8 cellular contexts compared by ENCODE assay signal in genomic region chr3:15292765-15293522, GRCh38. TPM values are rescaled to one million over a fixed set of nuclear protein-coding genes. Genes with fewer than 3 reads are reported as not detected.
DNase-seq lines count a peak whose midpoint lies in the region; ATAC-seq, FAIRE-seq and TF ChIP-seq lines count a peak whose summit lies in the region.

No MANE protein-coding gene starts in this region.

- no peak; the same call in 2 of the 3 replicates for ATAC-seq in GM12878
- ATAC-seq in HG03460 (IDR thresholded peaks at IDR 0.05; ENCODE audit: unreplicated experiment), result no peak

- H2AFZ ChIP-seq in Loucy (ENCODE audit: low read length) (no peak overlapping the region), GM12878 (ENCODE audit: control insufficient read depth, low read depth, low read length) (no peak overlapping the region), Karpas-422 (ENCODE audit: low read length) (no peak overlapping the region)

- H3F3A ChIP-seq in Loucy (ENCODE audit: low read depth), result peaks cover 13% of the 10 kb centered on the region

- H3K4me2 ChIP-seq in Loucy (ENCODE audit: low read depth, low read length, poor library complexity, severe bottlenecking) (peak overlapping the region; percentile 85), GM12878 (ENCODE audit: control insufficient read depth, insufficient read depth) (peak overlapping the region; percentile 59), Karpas-422 (ENCODE audit: low read depth, low read length, poor library complexity, severe bottlenecking) (no peak overlapping the region)

- H3K36me3 ChIP-seq in Loucy (ENCODE audit: insufficient read depth, low read length), result no peaks in the 10 kb centered on the region
- H3K36me3 ChIP-seq in GM12878 (ENCODE audit: control insufficient read depth in 2 of 2, insufficient read depth in 2 of 2, low read length in 1 of 2), result peaks cover 6 to 20% of the 10 kb centered on the region in 2 experiments
- H3K36me3 ChIP-seq in skeletal muscle tissue (ENCODE audit: control insufficient read depth in 3 of 3, insufficient read depth in 3 of 3, low read length in 3 of 3), result no peaks in the 10 kb centered on the region
- H3K36me3 ChIP-seq in Karpas-422 (ENCODE audit: insufficient read depth, low read length), result no peaks in the 10 kb centered on the region
- no peaks in the 10 kb centered on the region for H3K36me3 ChIP-seq in HAP-1 (replicated peaks)

- peaks cover 64% of the 10 kb centered on the region for H3K4me1 ChIP-seq in Loucy (ENCODE audit: insufficient read depth, low read length, poor library complexity, severe bottlenecking)
- peaks cover 38% of the 10 kb centered on the region for H3K4me1 ChIP-seq in GM12878 (ENCODE audit: control insufficient read depth, insufficient read depth, low read length)
- H3K4me1 ChIP-seq in skeletal muscle tissue (ENCODE audit: control insufficient read depth in 3 of 3, insufficient read depth in 3 of 3, low read length in 3 of 3), result peaks cover 21 to 58% (median 29%) of the 10 kb centered on the region in 3 donors
- no peaks in the 10 kb centered on the region for H3K4me1 ChIP-seq in Karpas-422 (ENCODE audit: low read length)
- H3K4me1 ChIP-seq in HAP-1, result peaks cover 5% of the 10 kb centered on the region; the same call in 1 of the 2 replicates

- no peaks in the 10 kb centered on the region for H3K27me3 ChIP-seq in Loucy (ENCODE audit: insufficient read depth, low read length, poor library complexity, severe bottlenecking)
- no peaks in the 10 kb centered on the region for H3K27me3 ChIP-seq in GM12878 (replicated peaks in 1 of 2; ENCODE audit: control insufficient read depth in 2 of 2, insufficient read depth in 2 of 2, low read length in 1 of 2)
- no peaks in the 10 kb centered on the region for H3K27me3 ChIP-seq in skeletal muscle tissue (ENCODE audit: control insufficient read depth in 3 of 3, insufficient read depth in 3 of 3, low read length in 3 of 3)
- no peaks in the 10 kb centered on the region for H3K27me3 ChIP-seq in Karpas-422 (ENCODE audit: low read length)
- no peaks in the 10 kb centered on the region for H3K27me3 ChIP-seq in HAP-1 (ENCODE audit: low read depth)

- POLR2A ChIA-PET in GM12878 (lab: Charles Lee), result interaction anchor here (0.6 to 1.7 kb wide), 3 partner anchors 20 to 89 kb away, joined by 3 to 6 read pairs (median 3); no protein-coding TSS in a partner anchor

- no peak for TF ChIP-seq POLR2A in GM12878 (IDR thresholded peaks at IDR 0.05; ENCODE audit: low read depth, low read length)

- BruUV-seq in GM12878 (replicated peaks; lab: Mats Ljungman, UMichigan), result no TSS peak

- H3K4me3 ChIP-seq in Loucy (ENCODE audit: low read length, poor library complexity, severe bottlenecking) (no peak overlapping the region), GM12878 (peak overlapping the region; percentile 17; the same call in 1 of the 2 replicates), skeletal muscle tissue (ENCODE audit: low read length in 3 of 3) (peak overlapping the region in 2 of 3 donors; percentile 23 to 33), Karpas-422 (ENCODE audit: low read length) (no peak overlapping the region), HAP-1 (no peak overlapping the region)

- H3K9ac ChIP-seq in Loucy (ENCODE audit: low read depth, low read length, poor library complexity, severe bottlenecking) (peak overlapping the region; percentile 36), GM12878 (ENCODE audit: control insufficient read depth, insufficient read depth, low read length) (no peak overlapping the region), skeletal muscle tissue (ENCODE audit: low read depth in 1 of 3, low read length in 3 of 3) (peak overlapping the region; percentile 24 to 42 (median 34)), Karpas-422 (ENCODE audit: low read length) (no peak overlapping the region)

- peaks cover 48% of the 10 kb centered on the region for H3K79me2 ChIP-seq in Loucy (ENCODE audit: insufficient read depth, low read length)
- peaks cover 2% of the 10 kb centered on the region; the same call in 1 of the 2 replicates for H3K79me2 ChIP-seq in GM12878 (ENCODE audit: control insufficient read depth, insufficient read depth, low read length)
- no peaks in the 10 kb centered on the region for H3K79me2 ChIP-seq in Karpas-422 (ENCODE audit: low read length)

- WGBS in GM12878 (ENCODE audit: insufficient coverage, insufficient replicate concordance, low lambda C conversion rate, missing lambda C conversion rate), result 68% methylated on average over 13 of the region's 13 CpGs

- no peak for TF ChIP-seq RAD21 in GM12878 (IDR thresholded peaks at IDR 0.05; ENCODE audit: insufficient read depth, low read depth, low read length)

- DNase-seq in GM12878 (ENCODE audit: low read depth, low spot score) (no peak), kidney glomerular epithelial cell (lab: John Stamatoyannopoulos, UW) (peak; percentile 44), Karpas-422 (no peak), HAP-1 (ENCODE audit: low spot score in 2 of 2) (no peak), NOMO-1 treated with dmso at 0.1 percent for 144 hours (lab: John Stamatoyannopoulos, UW; ENCODE audit: unreplicated experiment) (no peak)

- H3K27ac ChIP-seq in GM12878 (ENCODE audit: control insufficient read depth, insufficient read depth), result peak overlapping the region; percentile 73
- H3K27ac ChIP-seq in skeletal muscle tissue (ENCODE audit: low read depth, low read length), result peak overlapping the region; percentile 80
- H3K27ac ChIP-seq in Karpas-422 (ENCODE audit: low read length), result no peak overlapping the region

- no peak for TF ChIP-seq EP300 in GM12878 (IDR thresholded peaks at IDR 0.05; ENCODE audit: borderline replicate concordance in 1 of 2, control insufficient read depth in 1 of 2, low read depth in 2 of 2, low read length in 2 of 2)

- in situ Hi-C loops in GM12878 (cut with MboI), result no loop called here
- in situ Hi-C loops in HAP-1 (cut with MboI; ENCODE audit: low sequenced_read_pairs), result no loop called here

- RAD21 ChIA-PET in GM12878 (lab: Charles Lee; ENCODE audit: unreplicated experiment), result interaction anchor here (0.6 to 3.0 kb wide), 7 partner anchors 17 to 264 kb away, joined by 3 to 12 read pairs (median 5); no protein-coding TSS in a partner anchor

- H3K9me2 ChIP-seq in Loucy (replicated peaks; ENCODE audit: low read depth, low read length), result no peaks in the 10 kb centered on the region
- no peaks in the 10 kb centered on the region for H3K9me2 ChIP-seq in Karpas-422 (replicated peaks; ENCODE audit: insufficient read depth, low read length)

- H3K9me3 ChIP-seq in Loucy (ENCODE audit: insufficient read depth, low read depth, low read length), result no peaks in the 10 kb centered on the region
- no peaks in the 10 kb centered on the region; the same call in 2 of the 3 replicates for H3K9me3 ChIP-seq in GM12878 (replicated peaks; ENCODE audit: control insufficient read depth, insufficient read depth, low read length)
- no peaks in the 10 kb centered on the region for H3K9me3 ChIP-seq in skeletal muscle tissue (ENCODE audit: control insufficient read depth in 3 of 3, low read length in 3 of 3)
- no peaks in the 10 kb centered on the region for H3K9me3 ChIP-seq in Karpas-422 (ENCODE audit: low read length)
- no peaks in the 10 kb centered on the region for H3K9me3 ChIP-seq in HAP-1

- peaks cover 7% of the 10 kb centered on the region for H4K20me1 ChIP-seq in Loucy (ENCODE audit: insufficient read depth, low read length, poor library complexity, severe bottlenecking)
- H4K20me1 ChIP-seq in GM12878 (ENCODE audit: control insufficient read depth, insufficient read depth), result no peaks in the 10 kb centered on the region
- H4K20me1 ChIP-seq in Karpas-422 (ENCODE audit: insufficient read depth, low read depth, low read length), result no peaks in the 10 kb centered on the region

- intact Hi-C loops in GM12878 (cut with micrococcal nuclease; ENCODE audit: unreplicated experiment), result loop anchor here (1.0 to 2.0 kb wide), 3 partner anchors 18 to 69 kb away; no protein-coding TSS in a partner anchor

- TF ChIP-seq CTCF in Loucy (conservative IDR thresholded peaks at IDR 0.05; ENCODE audit: low read length) (no peak), GM12878 (IDR thresholded peaks at IDR 0.05 in 2 of 3, conservative IDR thresholded peaks at IDR 0.05 in 1 of 3; ENCODE audit: control insufficient read depth in 2 of 3, extremely low read depth in 1 of 3, insufficient read depth in 1 of 3, low read depth in 3 of 3, low read length in 3 of 3) (no peak)

- SMC1A ChIA-PET in GM12878 (lab: Charles Lee; ENCODE audit: uncharacterized antibody, unreplicated experiment), result interaction anchor here (0.6 to 3.6 kb wide), 10 partner anchors 9 to 92 kb away, joined by 3 to 19 read pairs (median 4); partner anchors contain the start of gene SH3BP5

- FAIRE-seq in GM12878 (lab: Jason Lieb, UNC), result no peak

- CTCF ChIA-PET in GM12878 (lab: Yijun Ruan, JAX), result interaction anchor here (0.6 to 3.4 kb wide), 5 partner anchors 17 to 184 kb away, joined by 3 to 14 read pairs (median 7); no protein-coding TSS in a partner anchor

TF ChIP-seq in GM12878, 131 proteins besides CTCF, POLR2A, EP300 and RAD21:
- TF ChIP-seq RB1 (IDR thresholded peaks at IDR 0.05; ENCODE audit: borderline replicate concordance), result no peak

RNA-seq across cellular contexts. Expression of gene SH3BP5, which starts 39.4 kb away (rescaled TPM):
- 20.0 and 21.6 TPM in 2 replicates for total RNA-seq in GM12878 (2013; cell fraction: nucleolus; rRNA removed)
- total RNA-seq in GM12878 (2014; rRNA removed), result 37.9 and 41.0 TPM in 2 replicates
- 45.6 and 46.5 TPM in 2 replicates for total RNA-seq in GM12878 (2014; rRNA removed; fragmentation: Illumina TruSeq; extraction: Trizol)
- 60.5 and 64.6 TPM in 2 replicates for total RNA-seq in GM12878 (2021)
- polyA plus RNA-seq in GM12878 (2011; ENCODE audit: low read depth), result 11.6 TPM
- polyA plus RNA-seq in GM12878 (2011; rRNA removed), result 82.9 and 94.0 TPM in 2 replicates
- polyA plus RNA-seq in GM12878 (2011; cell fraction: cytosol; rRNA removed), result 64.1 and 87.7 TPM in 2 replicates
- 66.7 and 81.4 TPM in 2 replicates for polyA plus RNA-seq in GM12878 (2011; cell fraction: nucleus; rRNA removed)
- polyA plus RNA-seq in GM12878 (2012), result 17.8 and 20.3 TPM in 2 replicates
- polyA plus RNA-seq in GM12878 (2014; fragmentation: Illumina TruSeq; extraction: Trizol), result 87.5 and 94.9 TPM in 2 replicates
- polyA plus RNA-seq in GM12878 (2014; fragmentation: Nextera tagmentation; extraction: Ambion mirVana), result 10 to 100 TPM; 14.9 to 33.8 TPM
- 71.1 and 74.0 TPM in 2 replicates for polyA plus RNA-seq in GM12878 (2014; rRNA removed)
- polyA plus RNA-seq in GM12878 (2016; fragmentation: Nextera tagmentation; extraction: Ambion mirVana), result 10 to 100 TPM; 29.9 to 35.4 TPM
- 36.2 and 55.3 TPM in 2 replicates for polyA minus RNA-seq in GM12878 (2011; rRNA and poly(A)+ RNA removed)
- 16.4 and 25.8 TPM in 2 replicates for polyA minus RNA-seq in GM12878 (2011; cell fraction: cytosol; rRNA and poly(A)+ RNA removed)
- polyA minus RNA-seq in GM12878 (2011; cell fraction: nucleus; rRNA and poly(A)+ RNA removed), result 16.0 and 31.0 TPM in 2 replicates
- total RNA-seq in skeletal muscle tissue, result 24.0 TPM
- total RNA-seq in Karpas-422 (2014; rRNA removed; shearing (Covaris generic); ENCODE audit: low replicate concordance), result 0.51 and 0.82 TPM in 2 replicates

Comparison
In these comparisons a context has a peak if more than half of its experiments do, and no peak if none do; other contexts are left out.
1. H3K4me3 ChIP-seq: peak in GM12878 (single experiment) and skeletal muscle tissue (2 of 3); none in Loucy (single experiment), Karpas-422 (single experiment) and HAP-1 (single experiment).
2. H3K9ac ChIP-seq: peak in Loucy (single experiment) and skeletal muscle tissue (3 of 3); none in GM12878 (single experiment) and Karpas-422 (single experiment).
3. RNA of gene SH3BP5, which starts 39.4 kb away (total RNA-seq): 20.0 to 64.6 TPM in GM12878 and 24.0 TPM in skeletal muscle tissue (single experiment); 0.51 to 0.82 TPM in Karpas-422; every median in the first group is over 10 times any median in the second.